8 cellular contexts compared by ENCODE assay signal in genomic region chr12:8914033-8914715, GRCh38. TPM values are rescaled to one million over a fixed set of nuclear protein-coding genes. Genes with fewer than 3 reads are reported as not detected.
DNase-seq lines count a peak whose midpoint lies in the region; ATAC-seq and TF ChIP-seq lines count a peak whose summit lies in the region.
"Not testable (repeated sequence)": the region's sequence is repeated elsewhere in the genome, so short reads cannot be mapped to it uniquely, and the experiment has no call there.

Gene PHC1, plus strand, starts transcription at chr12:8914509. Its CDS starts 3,169 bp downstream, at chr12:8917678.

- POLR2A ChIA-PET in AG04449 (lab: Yijun Ruan, JAX): interaction anchor here (1.0 kb wide), 1 partner anchor 35 kb away, joined by 5 read pairs; the partner anchor contains the start of gene M6PR

- WGBS in smooth muscle cell (ENCODE audit: low lambda C conversion rate): 1% methylated on average over 19 of the region's 57 CpGs

- CTCF ChIA-PET in AG04449 (lab: Yijun Ruan, JAX): interaction anchor here (0.7 to 5.2 kb wide), 12 partner anchors 10 to 370 kb away, joined by 3 to 43 read pairs (median 4); no protein-coding TSS in a partner anchor

- not testable (repeated sequence) for H3K36me3 ChIP-seq in smooth muscle cell (ENCODE audit: low read depth)

- peak within 1 kb of the TSS; percentile 94 for H2AFZ ChIP-seq in smooth muscle cell (ENCODE audit: low read depth)

- ATAC-seq in GM19023 (IDR thresholded peaks at IDR 0.05; ENCODE audit: unreplicated experiment) (peak; percentile 64), HG03280 (IDR thresholded peaks at IDR 0.05; ENCODE audit: unreplicated experiment) (peak; percentile 66)

- H3K4me1 ChIP-seq in smooth muscle cell (ENCODE audit: low read depth): peaks cover 29% of the 10 kb centered on the region

- peak within 1 kb of the TSS; percentile 92 for H3K4me2 ChIP-seq in smooth muscle cell

- not testable (repeated sequence) for H4K20me1 ChIP-seq in smooth muscle cell (ENCODE audit: low read depth)

- TF ChIP-seq CTCF in AG04449 (IDR thresholded peaks at IDR 0.05; ENCODE audit: insufficient read depth, low read length, missing control alignments): peak; percentile 55
- TF ChIP-seq CTCF in smooth muscle cell (IDR thresholded peaks at IDR 0.05; ENCODE audit: borderline replicate concordance, insufficient read depth, poor library complexity, severe bottlenecking): peak; percentile 40

- H3K9me3 ChIP-seq in smooth muscle cell (replicated peaks; ENCODE audit: low read depth): not testable (repeated sequence)

- H3F3A ChIP-seq in smooth muscle cell (ENCODE audit: low read depth): not testable (repeated sequence)

- peaks cover 25% of the 10 kb centered on the region for H3K79me2 ChIP-seq in smooth muscle cell (ENCODE audit: low read depth)

- DNase-seq in AG04449 (ENCODE audit: low read depth, low spot score): not testable (repeated sequence)
- DNase-seq in NCI-H446 treated with DMSO at 0.1 percent for 48 hours (lab: John Stamatoyannopoulos, UW): peak; percentile 53
- DNase-seq in activated CD4-positive, alpha-beta T cell treated with anti-CD3 and anti-CD28 coated beads for 48 hours: peak; percentile 73
- peak; percentile 90 for DNase-seq in cerebellum (ENCODE audit: low spot score)
- peak; percentile 95 for DNase-seq in islet precursor cell
- DNase-seq in smooth muscle cell (lab: John Stamatoyannopoulos, UW; ENCODE audit: unreplicated experiment): peak; percentile 54

- peak within 1 kb of the TSS; percentile 92 for H3K27ac ChIP-seq in smooth muscle cell (ENCODE audit: low read depth)

- H3K4me3 ChIP-seq in AG04449 (ENCODE audit: low read depth, low read length): peak within 1 kb of the TSS; percentile 83
- H3K4me3 ChIP-seq in smooth muscle cell: peak within 1 kb of the TSS; percentile 93

- H3K27me3 ChIP-seq in smooth muscle cell (ENCODE audit: low read depth): not testable (repeated sequence)

- H3K9ac ChIP-seq in smooth muscle cell (ENCODE audit: low read depth): peak within 1 kb of the TSS; percentile 88

RNA-seq across cellular contexts. Expression of gene PHC1, which starts in this region (rescaled TPM):
- 42.8 TPM for total RNA-seq in cerebellum
- 48.8 and 67.6 TPM in 2 replicates for total RNA-seq in smooth muscle cell
- polyA plus RNA-seq in smooth muscle cell: 23.1 and 24.1 TPM in 2 replicates
